ENCODE assay signal across 11 cellular contexts in genomic region chr11:43737194-43737575, GRCh38. TPM values are rescaled to one million over a fixed set of nuclear protein-coding genes. Genes with fewer than 3 reads are reported as not detected.
DNase-seq lines count a peak whose midpoint lies in the region; ATAC-seq and TF ChIP-seq lines count a peak whose summit lies in the region.
"Had no signal": no experiment of that assay in that cellular context is flagged by ENCODE, and none has a peak within 500 bp of the region (broad histone marks: within the 10 kb centered on the region; RNA-seq: fewer than 3 reads in every experiment).

No MANE protein-coding gene starts in this region.

- H3K27ac ChIP-seq in ACC112 (ENCODE audit: low read depth, low read length) (0 out of 2 replicates have a peak overlapping the region, but pooled peaks have one; percentile 21), Panc1 (ENCODE audit: low read length) (no peak overlapping the region), fibroblast of lung (ENCODE audit: insufficient read depth, low read length) (peak overlapping the region; percentile 26), neutrophil (peak overlapping the region; percentile 53)
- H3K27ac ChIP-seq: spleen had no signal

- intact Hi-C loops in Panc1 (cut with micrococcal nuclease; ENCODE audit: unreplicated experiment): no loop called here

- no peak overlapping the region for H3K4me2 ChIP-seq in fibroblast of lung (ENCODE audit: extremely low read depth, insufficient read depth, low read length)

- no peaks in the 10 kb centered on the region for H3K27me3 ChIP-seq in ACC112 (ENCODE audit: insufficient read depth, low read length)
- H3K27me3 ChIP-seq in Panc1 (ENCODE audit: control insufficient read depth, insufficient read depth, low read length): no peaks in the 10 kb centered on the region
- no peaks in the 10 kb centered on the region for H3K27me3 ChIP-seq in fibroblast of lung (ENCODE audit: control insufficient read depth, insufficient read depth, low read length)
- H3K27me3 ChIP-seq in neutrophil: no peaks in the 10 kb centered on the region
- H3K27me3 ChIP-seq: spleen had no signal

- H3K9me3 ChIP-seq in Panc1 (ENCODE audit: control insufficient read depth, insufficient read depth, low read depth, low read length) (no peaks in the 10 kb centered on the region), fibroblast of lung (ENCODE audit: control insufficient read depth, insufficient read depth, low read depth, low read length) (no peaks in the 10 kb centered on the region), neutrophil (no peaks in the 10 kb centered on the region)
- H3K9me3 ChIP-seq: HAP-1 had no signal

- 0 out of 2 replicates have a peak, but pooled peaks cover 9% of the 10 kb centered on the region for H3K36me3 ChIP-seq in ACC112 (ENCODE audit: insufficient read depth, low read length)
- no peaks in the 10 kb centered on the region for H3K36me3 ChIP-seq in Panc1 (ENCODE audit: control insufficient read depth, insufficient read depth, low read length)
- H3K36me3 ChIP-seq in fibroblast of lung (ENCODE audit: control insufficient read depth, insufficient read depth, low read length): peaks cover 2% of the 10 kb centered on the region
- H3K36me3 ChIP-seq in neutrophil: no peaks in the 10 kb centered on the region

- H3K4me1 ChIP-seq in ACC112 (ENCODE audit: control insufficient read depth, insufficient read depth, low read length, unreplicated experiment) (peaks cover 22% of the 10 kb centered on the region), Panc1 (ENCODE audit: control insufficient read depth, insufficient read depth, low read length) (peaks cover 10% of the 10 kb centered on the region), fibroblast of lung (ENCODE audit: control insufficient read depth, extremely low read depth, insufficient read depth, low read length) (peaks cover 7% of the 10 kb centered on the region), neutrophil (ENCODE audit: control insufficient read depth in 1 of 2, insufficient read depth in 1 of 2, low read depth in 1 of 2, low read length in 1 of 2) (peaks cover 8 to 29% of the 10 kb centered on the region in 2 experiments)

- no peaks in the 10 kb centered on the region for H4K20me1 ChIP-seq in fibroblast of lung (ENCODE audit: control insufficient read depth, extremely low read depth, insufficient read depth, low read length)

- TF ChIP-seq CTCF in Panc1 (IDR thresholded peaks at IDR 0.05): no peak
- TF ChIP-seq CTCF in fibroblast of lung (conservative IDR thresholded peaks at IDR 0.05 in 1 of 2, IDR thresholded peaks at IDR 0.05 in 1 of 2; ENCODE audit: low read depth in 1 of 2, low read length in 2 of 2): no peak
- TF ChIP-seq CTCF in neutrophil (IDR thresholded peaks at IDR 0.05): no peak

- no peak for DNase-seq in Panc1 (ENCODE audit: low read depth, low spot score)
- DNase-seq in fibroblast of lung (ENCODE audit: low read depth in 2 of 2): peak in 1 of 2 donors; percentile 5
- no peak for DNase-seq in NAMALWA (ENCODE audit: low spot score)
- DNase-seq in stimulated activated CD4-positive, alpha-beta T cell treated with anti-CD3 and anti-CD28 coated beads, Interleukin-1b, Interleukin-23, amount 100 ng/mL, for 48 hours: no peak
- DNase-seq in NCI-H446 treated with DMSO at 0.1 percent for 48 hours (lab: John Stamatoyannopoulos, UW): no peak
- DNase-seq: naive B cell, spleen had no signal

- BruUV-seq in Panc1 (replicated peaks; lab: Mats Ljungman, UMichigan): TSS peak; percentile 25

- no peak overlapping the region for H3K9ac ChIP-seq in fibroblast of lung (ENCODE audit: insufficient read depth, low read length)

- ATAC-seq in Panc1 (no peak), HG03175 (IDR thresholded peaks at IDR 0.05; ENCODE audit: unreplicated experiment) (no peak)

- H3K79me2 ChIP-seq in ACC112 (ENCODE audit: control insufficient read depth, insufficient read depth, low read length, unreplicated experiment): peaks cover 53% of the 10 kb centered on the region
- H3K79me2 ChIP-seq in fibroblast of lung (ENCODE audit: control insufficient read depth, insufficient read depth, low read length): peaks cover 3% of the 10 kb centered on the region

- H2AFZ ChIP-seq in ACC112 (ENCODE audit: low read length, unreplicated experiment) (no peak overlapping the region), fibroblast of lung (ENCODE audit: low read length) (no peak overlapping the region)

- POLR2A ChIA-PET in Panc1 (lab: Charles Lee): interaction anchor here (0.7 kb wide), 1 partner anchor 1097 kb away, joined by 4 read pairs; no protein-coding TSS in a partner anchor

- H3K4me3 ChIP-seq in ACC112 (ENCODE audit: low read depth, low read length): no peak overlapping the region
- H3K4me3 ChIP-seq in Panc1 (ENCODE audit: low read depth in 2 of 2, low read length in 2 of 2): no peak overlapping the region
- H3K4me3 ChIP-seq in fibroblast of lung (replicated peaks in 1 of 4; ENCODE audit: control extremely low read depth in 1 of 4, insufficient read depth in 1 of 4, low read depth in 3 of 4, low read length in 4 of 4): peak overlapping the region in 1 of 4 experiments; percentile 18
- no peak overlapping the region for H3K4me3 ChIP-seq in neutrophil (ENCODE audit: low read depth in 1 of 2, low read length in 1 of 2)
- H3K4me3 ChIP-seq: HAP-1, spleen had no signal

- in situ Hi-C loops in Panc1 (cut with HindIII; ENCODE audit: low pct_unique_long_range_greater_than_20kb, low sequenced_read_pairs): no loop called here

- CTCF ChIA-PET in Panc1 (lab: Charles Lee): no interaction called here

RNA-seq across cellular contexts. Expression of gene HSD17B12, which starts 56.6 kb away (rescaled TPM):
- total RNA-seq in Panc1 (2021; ENCODE audit: unreplicated experiment) (106 TPM), fibroblast of lung (54.2 and 122 TPM in 2 replicates)
- polyA plus RNA-seq in Panc1 (2012; ENCODE audit: insufficient read length): 71.8 TPM
- 86.7 and 95.4 TPM in 2 replicates for polyA plus RNA-seq in fibroblast of lung
- 63.1 and 67.4 TPM in 2 replicates for polyA plus RNA-seq in fibroblast of lung (2012)
- polyA minus RNA-seq in fibroblast of lung (ENCODE audit: low replicate concordance): 44.9 and 58.1 TPM in 2 replicates
